20 cellular contexts compared by ENCODE assay signal in genomic region chr15:42038401-42038800, GRCh38. TPM values are rescaled to one million over a fixed set of nuclear protein-coding genes. Genes with fewer than 3 reads are reported as not detected.
"Had no signal": no experiment of that assay in that cellular context is flagged by ENCODE, and none has a peak within 500 bp of the region (broad histone marks: within the 10 kb centered on the region; RNA-seq: fewer than 3 reads in every experiment).

No MANE protein-coding gene starts in this region.

- H3K27me3 ChIP-seq: MG63, SJSA1 had no signal

- H3K27ac ChIP-seq: PC-9, SJSA1 had no signal

- H3K9ac ChIP-seq: SK-N-SH had no signal

- H3K9me3 ChIP-seq: MG63, SJSA1, SK-N-SH had no signal

- FAIRE-seq: K562, RCC 7860 had no signal

- H3K4me2 ChIP-seq: PC-9, SK-N-SH had no signal

- H3K4me1 ChIP-seq: SJSA1 had no signal

- ATAC-seq: K562, Panc1 had no signal

- H3K36me3 ChIP-seq: MG63, SJSA1 had no signal

- H2AFZ ChIP-seq: PC-9 had no signal

- DNase-seq: Kasumi-1, KG1, MG63, NCI-H1048, NCI-H1694 treated with DMSO at 0.1 percent for 48 hours, NCI-H187 treated with DMSO at 0.1 percent for 48 hours, NCI-H2227 treated with DMSO at 0.1 percent for 48 hours, NCI-H446, NCI-H526, SK-N-SH, SW 1271 had no signal

- H3K4me3 ChIP-seq: K562, MG63, PC-9, SJSA1 had no signal

RNA-seq across cellular contexts. Expression of gene PLA2G4E, which starts 17.6 kb away (rescaled TPM):
- total RNA-seq: K562, M059J, OCI-LY7, PC-9, RPMI7951, SJSA1 had no signal
- polyA plus RNA-seq: SK-N-SH had no signal

RNA-seq across cellular contexts. Expression of gene PLA2G4D, which starts 56.0 kb away (rescaled TPM):
- total RNA-seq: OCI-LY7, Right ventricle myocardium inferior, RPMI7951, SJSA1 had no signal
- polyA plus RNA-seq: K562, SK-N-SH had no signal
